1 cellular context compared by ENCODE assay signal in the genomic region with DNA sequence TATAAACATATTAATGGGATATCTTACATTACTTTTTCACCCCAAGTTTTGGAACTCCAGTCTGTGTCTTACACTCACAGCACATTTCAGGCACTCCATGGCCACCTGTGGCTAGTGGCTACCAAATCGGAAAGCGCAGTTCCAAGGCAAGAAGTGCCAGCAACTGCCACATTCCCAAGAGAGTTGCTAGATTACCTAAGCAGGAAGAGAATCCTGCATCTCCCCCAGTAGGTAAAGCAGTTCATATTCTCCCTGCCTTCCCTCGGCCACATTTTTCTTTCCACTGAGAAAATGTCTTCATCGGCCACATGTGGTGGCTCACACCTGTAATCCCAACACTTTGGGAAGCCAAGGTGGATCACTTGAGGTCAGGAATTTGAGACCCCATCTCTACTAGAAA.
TF ChIP-seq lines count a peak whose summit lies in the region.

No MANE protein-coding gene starts in this region.

TF ChIP-seq in H1, 55 proteins besides CTCF, POLR2A, EP300 and RAD21:
- no peak for TF ChIP-seq FOSL1 (IDR thresholded peaks at IDR 0.05; ENCODE audit: insufficient read depth, low read depth, low read length)
- no peak for TF ChIP-seq CTBP2 (IDR thresholded peaks at IDR 0.05; ENCODE audit: borderline replicate concordance, insufficient read depth, insufficient read length, low read length)
- TF ChIP-seq POU5F1 (IDR thresholded peaks at IDR 0.05; ENCODE audit: low read depth, low read length): no peak
- no peak for TF ChIP-seq CBX5 (IDR thresholded peaks at IDR 0.05; ENCODE audit: low read depth, low read length)
- TF ChIP-seq RNF2 (IDR thresholded peaks at IDR 0.05; ENCODE audit: borderline replicate concordance, low read depth, low read length, missing control alignments, poor library complexity, severe bottlenecking): no peak
- TF ChIP-seq RBBP5 (IDR thresholded peaks at IDR 0.05; ENCODE audit: borderline replicate concordance, low read depth, low read length): no peak
- no peak for TF ChIP-seq SP1 (IDR thresholded peaks at IDR 0.05; ENCODE audit: low read depth, low read length)
- TF ChIP-seq SP4 (IDR thresholded peaks at IDR 0.05; ENCODE audit: low read length): no peak
- TF ChIP-seq ZNF274 (IDR thresholded peaks at IDR 0.05; ENCODE audit: borderline replicate concordance, extremely low read depth, low read length): no peak
- TF ChIP-seq BACH1 (IDR thresholded peaks at IDR 0.05; ENCODE audit: low read length): no peak
- TF ChIP-seq KDM4A (IDR thresholded peaks at IDR 0.05; ENCODE audit: low read depth, low read length, severe bottlenecking): no peak
- no peak for TF ChIP-seq KDM5A (IDR thresholded peaks at IDR 0.05; ENCODE audit: low read length)
- TF ChIP-seq, protein P1, sequence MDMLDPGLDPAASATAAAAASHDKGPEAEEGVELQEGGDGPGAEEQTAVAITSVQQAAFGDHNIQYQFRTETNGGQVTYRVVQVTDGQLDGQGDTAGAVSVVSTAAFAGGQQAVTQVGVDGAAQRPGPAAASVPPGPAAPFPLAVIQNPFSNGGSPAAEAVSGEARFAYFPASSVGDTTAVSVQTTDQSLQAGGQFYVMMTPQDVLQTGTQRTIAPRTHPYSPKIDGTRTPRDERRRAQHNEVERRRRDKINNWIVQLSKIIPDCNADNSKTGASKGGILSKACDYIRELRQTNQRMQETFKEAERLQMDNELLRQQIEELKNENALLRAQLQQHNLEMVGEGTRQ (IDR thresholded peaks at IDR 0.05; ENCODE audit: low read length): no peak
- TF ChIP-seq JUN (IDR thresholded peaks at IDR 0.05; ENCODE audit: low read depth, low read length): no peak
- no peak for TF ChIP-seq CEBPB (IDR thresholded peaks at IDR 0.05; ENCODE audit: low read depth, low read length)
- TF ChIP-seq KDM1A (IDR thresholded peaks at IDR 0.05; ENCODE audit: borderline replicate concordance, low read length): no peak
- no peak for TF ChIP-seq SIRT6 (IDR thresholded peaks at IDR 0.05; ENCODE audit: low read length)
